25 cellular contexts compared by ENCODE assay signal in the genomic region with DNA sequence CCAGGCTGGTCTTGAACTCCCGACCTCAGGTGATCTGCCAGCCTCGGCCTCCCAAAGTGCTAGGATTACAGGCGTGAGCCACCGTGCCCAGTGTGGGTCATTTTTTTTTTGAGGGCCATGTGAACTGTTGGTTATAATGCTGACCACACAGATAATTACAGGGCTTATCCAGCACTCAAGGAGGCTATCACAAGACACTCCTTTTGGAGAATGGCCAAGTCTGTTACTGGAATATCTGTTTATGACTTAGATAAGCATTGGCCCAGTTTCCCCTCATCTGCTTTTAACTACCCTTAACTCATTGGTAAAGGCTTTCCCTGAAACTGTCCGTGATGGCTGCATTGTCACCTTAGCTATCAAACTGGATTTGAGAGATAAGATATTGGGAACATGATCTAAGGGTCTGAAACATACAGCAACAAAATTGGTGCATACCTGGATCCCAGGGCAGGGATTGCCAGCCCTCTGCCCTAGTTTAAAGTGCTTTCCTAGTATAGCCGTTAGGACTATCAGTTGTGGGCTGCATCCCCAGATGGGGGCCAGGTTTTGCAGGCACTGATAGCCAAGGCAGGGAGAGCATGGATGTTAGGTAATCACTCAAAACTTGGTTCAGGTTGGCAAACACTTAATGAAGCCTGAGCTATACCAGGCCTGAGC. TPM values are rescaled to one million over a fixed set of nuclear protein-coding genes. Genes with fewer than 3 reads are reported as not detected.
A peak's percentile ranks its signal among the peaks of the same experiment; 100 is the strongest.
DNase-seq lines count a peak whose midpoint lies in the region; ATAC-seq lines count a peak whose summit lies in the region.
"Had no signal": no experiment of that assay in that cellular context is flagged by ENCODE, and none has a peak within 500 bp of the region (broad histone marks: within the 10 kb centered on the region; RNA-seq: fewer than 3 reads in every experiment).

No MANE protein-coding gene starts in this region.

- H3K9me3 Mint-ChIP-seq in activated CD8-positive, alpha-beta T cell treated with anti-CD3 and anti-CD28 coated beads, Interleukin-2, amount 10 ng/mL, durations not matched to agents 7 days and 5 days (ENCODE audit: insufficient read depth), result no peaks in the 10 kb centered on the region
- H3K9me3 Mint-ChIP-seq: activated CD4-positive, alpha-beta T cell treated with anti-CD3 and anti-CD28 coated beads, Interleukin-2, amount 10 ng/mL, durations not matched to agents 24 days and 14 days; activated T-helper 1 cell treated with anti-CD3 and anti-CD28 coated beads, Interleukin-12 subunit alpha, Interleukin-12 subunit beta, Interleukin-2, Interleukin-4 antibody, amounts not matched to agents 30 ng/mL and 10 ng/mL and 1 ng/mL, durations not matched to agents 14 hours and 24 hours and 36 hours; HFFc6; naive thymus-derived CD4-positive, alpha-beta T cell had no signal

- peaks cover 35% of the 10 kb centered on the region for H3K36me3 Mint-ChIP-seq in activated CD8-positive, alpha-beta T cell treated with anti-CD3 and anti-CD28 coated beads, Interleukin-2, amount 10 ng/mL, durations not matched to agents 7 days and 5 days (ENCODE audit: low read depth)

- intact Hi-C loops in Right ventricle myocardium superior (cut with DNase I) (no loop called here), cardiac septum (cut with DNase I) (no loop called here), sciatic nerve (cut with DNase I) (no loop called here)

- DNase-seq in Right ventricle myocardium superior (no peak), cardiac septum (ENCODE audit: low spot score) (no peak), OCI-M2 (lab: John Stamatoyannopoulos, UW; ENCODE audit: unreplicated experiment) (peak; percentile 44), fibroblast of peridontal ligament (ENCODE audit: extremely low read depth) (peak; percentile 60), sciatic nerve (ENCODE audit: low spot score) (no peak), NCI-H1694 (lab: John Stamatoyannopoulos, UW) (no peak)
- no peak for DNase-seq in activated CD8-positive, alpha-beta T cell treated with anti-CD3 and anti-CD28 coated beads, Interleukin-2, amount 10 ng/mL, durations not matched to agents 7 days and 5 days
- DNase-seq: activated CD4-positive, alpha-beta T cell treated with anti-CD3 and anti-CD28 coated beads, Interleukin-2, amount 10 ng/mL, durations not matched to agents 24 days and 14 days; activated naive CD4-positive, alpha-beta T cell treated with anti-CD3 and anti-CD28 coated beads, Interleukin-2, amount 50 U/mL, for 16 hours; Caco-2; cerebellar nuclear complex; effector CD4-positive, alpha-beta T cell; HFFc6; mesendoderm; naive thymus-derived CD4-positive, alpha-beta T cell; NCI-H1417 treated with DMSO at 0.1 percent for 48 hours; NCI-H345; PC-9; SIG-M5; stimulated activated CD8-positive, alpha-beta memory T cell treated with anti-CD3 and anti-CD28 coated beads, Interleukin-4, amount 100 ng/mL, for 48 hours; T-helper 1 cell had no signal

- no peak overlapping the region for H3K27ac Mint-ChIP-seq in activated CD8-positive, alpha-beta T cell treated with anti-CD3 and anti-CD28 coated beads, Interleukin-2, amount 10 ng/mL, durations not matched to agents 7 days and 5 days
- H3K27ac Mint-ChIP-seq: activated CD4-positive, alpha-beta T cell treated with anti-CD3 and anti-CD28 coated beads, Interleukin-2, amount 10 ng/mL, durations not matched to agents 24 days and 14 days; activated T-helper 1 cell treated with anti-CD3 and anti-CD28 coated beads, Interleukin-12 subunit alpha, Interleukin-12 subunit beta, Interleukin-2, Interleukin-4 antibody, amounts not matched to agents 30 ng/mL and 10 ng/mL and 1 ng/mL, durations not matched to agents 14 hours and 24 hours and 36 hours; HFFc6 had no signal

- H3K4me3 Mint-ChIP-seq in activated CD8-positive, alpha-beta T cell treated with anti-CD3 and anti-CD28 coated beads, Interleukin-2, amount 10 ng/mL, durations not matched to agents 7 days and 5 days, result no peak overlapping the region
- H3K4me3 Mint-ChIP-seq: activated CD4-positive, alpha-beta T cell treated with anti-CD3 and anti-CD28 coated beads, Interleukin-2, amount 10 ng/mL, durations not matched to agents 24 days and 14 days; activated T-helper 1 cell treated with anti-CD3 and anti-CD28 coated beads, Interleukin-12 subunit alpha, Interleukin-12 subunit beta, Interleukin-2, Interleukin-4 antibody, amounts not matched to agents 30 ng/mL and 10 ng/mL and 1 ng/mL, durations not matched to agents 14 hours and 24 hours and 36 hours; HFFc6; naive thymus-derived CD4-positive, alpha-beta T cell had no signal

- POLR2A ChIA-PET in activated CD8-positive, alpha-beta T cell treated with anti-CD3 and anti-CD28 coated beads, Interleukin-2, amount 10 ng/mL, durations not matched to agents 7 days and 5 days (lab: Charles Lee), result no interaction called here

- CTCF ChIA-PET in activated CD8-positive, alpha-beta T cell treated with anti-CD3 and anti-CD28 coated beads, Interleukin-2, amount 10 ng/mL, durations not matched to agents 7 days and 5 days (lab: Charles Lee), result interaction anchor here (1.5 kb wide), 1 partner anchor 9 kb away, joined by 4 read pairs; no protein-coding TSS in a partner anchor

- H3K4me1 Mint-ChIP-seq in activated CD8-positive, alpha-beta T cell treated with anti-CD3 and anti-CD28 coated beads, Interleukin-2, amount 10 ng/mL, durations not matched to agents 7 days and 5 days (ENCODE audit: low read depth), result no peaks in the 10 kb centered on the region
- H3K4me1 Mint-ChIP-seq: activated CD4-positive, alpha-beta T cell treated with anti-CD3 and anti-CD28 coated beads, Interleukin-2, amount 10 ng/mL, durations not matched to agents 24 days and 14 days had no signal

- no peaks in the 10 kb centered on the region for H3K27me3 Mint-ChIP-seq in activated CD8-positive, alpha-beta T cell treated with anti-CD3 and anti-CD28 coated beads, Interleukin-2, amount 10 ng/mL, durations not matched to agents 7 days and 5 days (ENCODE audit: low read depth)
- H3K27me3 Mint-ChIP-seq: activated CD4-positive, alpha-beta T cell treated with anti-CD3 and anti-CD28 coated beads, Interleukin-2, amount 10 ng/mL, durations not matched to agents 24 days and 14 days; naive thymus-derived CD4-positive, alpha-beta T cell had no signal

- ATAC-seq in Right ventricle myocardium superior (ENCODE audit: poor library complexity) (peak; percentile 59), sciatic nerve (peak; percentile 44), GM19467 (IDR thresholded peaks at IDR 0.05; ENCODE audit: unreplicated experiment) (no peak)
- no peak for ATAC-seq in activated CD8-positive, alpha-beta T cell treated with anti-CD3 and anti-CD28 coated beads, Interleukin-2, amount 10 ng/mL, durations not matched to agents 7 days and 5 days
- ATAC-seq: A549; gastroesophageal sphincter; naive thymus-derived CD4-positive, alpha-beta T cell had no signal

RNA-seq across cellular contexts. Expression of a gene that starts 15.6 kb away (rescaled TPM):
- total RNA-seq in Right ventricle myocardium superior (26.8 TPM), cardiac septum (35.7 TPM), sciatic nerve (86.6 TPM)
- total RNA-seq in activated CD8-positive, alpha-beta T cell treated with anti-CD3 and anti-CD28 coated beads, Interleukin-2, amount 10 ng/mL, durations not matched to agents 7 days and 5 days, result 10 to 100 TPM; 57.2 to 58.3 TPM

RNA-seq across cellular contexts. Expression of a gene that starts 15.7 kb away (rescaled TPM):
- 16.5 TPM for total RNA-seq in Right ventricle myocardium superior
- 17.9 TPM for total RNA-seq in cardiac septum
- total RNA-seq in sciatic nerve, result 30.8 TPM
- 10 to 100 TPM; 33.1 to 35.1 TPM for total RNA-seq in activated CD8-positive, alpha-beta T cell treated with anti-CD3 and anti-CD28 coated beads, Interleukin-2, amount 10 ng/mL, durations not matched to agents 7 days and 5 days

RNA-seq across cellular contexts. Expression of a gene that starts 37.5 kb away (rescaled TPM):
- total RNA-seq in Right ventricle myocardium superior (29.3 TPM), cardiac septum (37.8 TPM), sciatic nerve (72.4 TPM)
- 10 to 100 TPM; 69.6 to 71.0 TPM for total RNA-seq in activated CD8-positive, alpha-beta T cell treated with anti-CD3 and anti-CD28 coated beads, Interleukin-2, amount 10 ng/mL, durations not matched to agents 7 days and 5 days

RNA-seq across cellular contexts. Expression of a gene that starts 46.6 kb away (rescaled TPM):
- total RNA-seq in Right ventricle myocardium superior (0.83 TPM), cardiac septum (0.78 TPM), sciatic nerve (1.9 TPM)
- total RNA-seq in activated CD8-positive, alpha-beta T cell treated with anti-CD3 and anti-CD28 coated beads, Interleukin-2, amount 10 ng/mL, durations not matched to agents 7 days and 5 days, result 100 to 1,000 TPM; 214 to 232 TPM

RNA-seq across cellular contexts. Expression of a gene that starts 48.4 kb away (rescaled TPM):
- total RNA-seq in Right ventricle myocardium superior (20.1 TPM), cardiac septum (26.3 TPM), sciatic nerve (63.6 TPM)
- 1 to 10 TPM; 8.4 to 9.5 TPM for total RNA-seq in activated CD8-positive, alpha-beta T cell treated with anti-CD3 and anti-CD28 coated beads, Interleukin-2, amount 10 ng/mL, durations not matched to agents 7 days and 5 days

Comparison
In these comparisons a context has a peak if more than half of its experiments do, and no peak if none do; other contexts are left out.
1. ATAC-seq: peak in Right ventricle myocardium superior (single experiment) and sciatic nerve (single experiment); none in activated CD8-positive, alpha-beta T cell treated with anti-CD3 and anti-CD28 coated beads, Interleukin-2, amount 10 ng/mL, durations not matched to agents 7 days and 5 days (single experiment) and GM19467 (single experiment).
2. DNase-seq: peak in OCI-M2 (single experiment) and fibroblast of peridontal ligament (single experiment); none in Right ventricle myocardium superior (single experiment), cardiac septum (single experiment), sciatic nerve (single experiment), activated CD8-positive, alpha-beta T cell treated with anti-CD3 and anti-CD28 coated beads, Interleukin-2, amount 10 ng/mL, durations not matched to agents 7 days and 5 days (single experiment) and NCI-H1694 (single experiment).